Comparison of ENCODE assay signal across 20 cellular contexts in genomic region chr11:1150095-1150494, GRCh38. TPM values are rescaled to one million over a fixed set of nuclear protein-coding genes. Genes with fewer than 3 reads are reported as not detected.
A peak's percentile ranks its signal among the peaks of the same experiment; 100 is the strongest.
DNase-seq lines count a peak whose midpoint lies in the region; ATAC-seq, FAIRE-seq and TF ChIP-seq lines count a peak whose summit lies in the region.
"Had no signal": no experiment of that assay in that cellular context is flagged by ENCODE, and none has a peak within 500 bp of the region (broad histone marks: within the 10 kb centered on the region; RNA-seq: fewer than 3 reads in every experiment).

No MANE protein-coding gene starts in this region.

- no peak overlapping the region for H3K27ac Mint-ChIP-seq in activated CD4-positive, alpha-beta T cell treated with anti-CD3 and anti-CD28 coated beads, Interleukin-2, amount 10 ng/mL, durations not matched to agents 24 days and 14 days
- no peak overlapping the region for H3K27ac Mint-ChIP-seq in H9
- H3K27ac Mint-ChIP-seq: CD8-positive, alpha-beta memory T cell; GM23338 had no signal

- no peak overlapping the region for H3K9ac ChIP-seq in H9 (ENCODE audit: extremely low read depth, insufficient read length, low read length)
- H3K9ac ChIP-seq in H1 (replicated peaks in 1 of 4; ENCODE audit: extremely low read depth in 1 of 4, low read depth in 3 of 4, low read length in 3 of 4) = no peak overlapping the region
- H3K9ac ChIP-seq: BLaER1 had no signal

- H4K91ac ChIP-seq in H9 (ENCODE audit: insufficient read length, low read depth, low read length) (no peak overlapping the region), H1 (replicated peaks; ENCODE audit: insufficient read length, low read length) (no peak overlapping the region)

- no peak overlapping the region for H2AFZ ChIP-seq in H9 (ENCODE audit: low read length)
- no peak overlapping the region for H2AFZ ChIP-seq in H1 (ENCODE audit: low read length)
- H2AFZ ChIP-seq: GM23338 had no signal

- peaks cover 3% of the 10 kb centered on the region for H3K27me3 Mint-ChIP-seq in activated CD4-positive, alpha-beta T cell treated with anti-CD3 and anti-CD28 coated beads, Interleukin-2, amount 10 ng/mL, durations not matched to agents 24 days and 14 days
- peaks cover 11% of the 10 kb centered on the region for H3K27me3 Mint-ChIP-seq in H9 (ENCODE audit: low read depth)

- H2BK20ac ChIP-seq in H9 (ENCODE audit: low read depth, low read length, poor library complexity, severe bottlenecking) (no peak overlapping the region), H1 (ENCODE audit: low read length) (no peak overlapping the region)

- intact Hi-C loops in activated CD4-positive, alpha-beta T cell treated with anti-CD3 and anti-CD28 coated beads, Interleukin-2, amount 10 ng/mL, durations not matched to agents 24 days and 14 days (cut with micrococcal nuclease) = no loop called here

- H3K36me3 ChIP-seq in H1 (ENCODE audit: control insufficient read depth in 2 of 4, insufficient read depth in 4 of 4, low read length in 3 of 4) (no peaks in the 10 kb centered on the region), gastroesophageal sphincter (no peaks in the 10 kb centered on the region)
- H3K36me3 ChIP-seq: BLaER1 had no signal

- H4K5ac ChIP-seq in H9 (ENCODE audit: insufficient read length, low read depth, low read length) (no peak overlapping the region), H1 (ENCODE audit: insufficient read length, low read depth, low read length) (no peak overlapping the region)

- H3T11ph ChIP-seq in H9 (ENCODE audit: low read length) = no peak overlapping the region

- H3K14ac ChIP-seq in H9 (ENCODE audit: insufficient read depth, low read length) = peak overlapping the region; percentile 31; the same call in 1 of the 2 replicates
- no peak overlapping the region for H3K14ac ChIP-seq in H1 (ENCODE audit: insufficient read length)

- H3K27me3 ChIP-seq in H9 (ENCODE audit: insufficient read depth, low read length) (no peaks in the 10 kb centered on the region; the same call in 1 of the 2 replicates), H1 (replicated peaks in 1 of 4; ENCODE audit: control insufficient read depth in 3 of 4, extremely low read depth in 1 of 4, insufficient read depth in 3 of 4, low read length in 3 of 4) (no peaks in the 10 kb centered on the region), gastroesophageal sphincter (peaks cover 60% of the 10 kb centered on the region)
- H3K27me3 ChIP-seq: BLaER1 had no signal

- TF ChIP-seq POLR2A in H1 (IDR thresholded peaks at IDR 0.05; ENCODE audit: control extremely low read depth in 1 of 2, low read depth in 2 of 2, low read length in 2 of 2) = no peak
- TF ChIP-seq POLR2A in gastroesophageal sphincter (IDR thresholded peaks at IDR 0.05) = no peak

- H2BK12ac ChIP-seq in H9 (ENCODE audit: insufficient read length, low read depth, low read length) (no peak overlapping the region), H1 (ENCODE audit: low read depth, low read length) (no peak overlapping the region)

- H3K4me1 Mint-ChIP-seq in activated CD4-positive, alpha-beta T cell treated with anti-CD3 and anti-CD28 coated beads, Interleukin-2, amount 10 ng/mL, durations not matched to agents 24 days and 14 days = peaks cover 2% of the 10 kb centered on the region
- H3K4me1 Mint-ChIP-seq in H9 = no peaks in the 10 kb centered on the region; a peak in 1 of 4 replicates
- H3K4me1 Mint-ChIP-seq: GM23338 had no signal

- H3K4me2 ChIP-seq in H9 (ENCODE audit: insufficient read depth, insufficient read length, low read length) (no peak overlapping the region), H1 (ENCODE audit: insufficient read depth in 1 of 2, low read depth in 2 of 2, low read length in 2 of 2) (no peak overlapping the region)
- H3K4me2 ChIP-seq: GM23338 had no signal

- WGBS in H9 (ENCODE audit: extremely low coverage, insufficient read length, low lambda C conversion rate) = no CpG with 5 or more reads among the region's 12 CpGs
- 84% methylated on average over 12 of the region's 12 CpGs; no CpG with 5 or more reads in 1 of the 2 experiments for WGBS in H1 (ENCODE audit: extremely low coverage in 1 of 2, insufficient coverage in 1 of 2, insufficient read length in 1 of 2, insufficient replicate concordance in 2 of 2, low coverage in 1 of 2, low lambda C conversion rate in 2 of 2, missing lambda C conversion rate in 1 of 2), 2 experiments
- no CpG with 5 or more reads among the region's 12 CpGs for WGBS in gastroesophageal sphincter (ENCODE audit: low coverage in 1 of 2), 2 donors

- H3K9me3 ChIP-seq in H9 (ENCODE audit: control insufficient read depth, low read depth, low read length) (no peaks in the 10 kb centered on the region), H1 (ENCODE audit: insufficient read depth in 2 of 2, low read depth in 1 of 2, low read length in 1 of 2) (peaks cover 7 to 12% of the 10 kb centered on the region in 2 experiments), gastroesophageal sphincter (no peaks in the 10 kb centered on the region)
- H3K9me3 ChIP-seq: BLaER1 had no signal

- no peaks in the 10 kb centered on the region for H3K23me2 ChIP-seq in H9 (ENCODE audit: insufficient read length, low read depth, low read length, poor library complexity, severe bottlenecking)
- peaks cover 13% of the 10 kb centered on the region for H3K23me2 ChIP-seq in H1 (ENCODE audit: low read depth, low read length)

- no peaks in the 10 kb centered on the region for H3K36me3 Mint-ChIP-seq in activated CD4-positive, alpha-beta T cell treated with anti-CD3 and anti-CD28 coated beads, Interleukin-2, amount 10 ng/mL, durations not matched to agents 24 days and 14 days (ENCODE audit: low read depth)
- no peaks in the 10 kb centered on the region; a peak in 1 of 7 replicates for H3K36me3 Mint-ChIP-seq in H9 (ENCODE audit: insufficient read depth in 1 of 3, low read depth in 3 of 3)

- peak; percentile 5 for DNase-seq in activated CD4-positive, alpha-beta T cell treated with anti-CD3 and anti-CD28 coated beads for 1 hour
- no peak for DNase-seq in activated CD4-positive, alpha-beta T cell treated with anti-CD3 and anti-CD28 coated beads, Interleukin-2, amount 10 ng/mL, durations not matched to agents 24 days and 14 days
- DNase-seq in H9 (no peak), H1 (ENCODE audit: low read depth in 1 of 2, low spot score in 2 of 2) (no peak)
- peak; percentile 10 for DNase-seq in stimulated activated CD8-positive, alpha-beta memory T cell treated with anti-CD3 and anti-CD28 coated beads, Interleukin-4, amount 100 ng/mL, for 48 hours
- DNase-seq in stimulated activated CD4-positive, alpha-beta T cell treated with anti-CD3 and anti-CD28 coated beads, Interleukin-1b, Interleukin-23, amount 100 ng/mL, for 48 hours = no peak
- DNase-seq: CD8-positive, alpha-beta memory T cell; DND-41; KBM-7; NCI-H1436 treated with DMSO at 0.1 percent for 48 hours; NCI-H2081; NCI-H510A treated with DMSO at 0.1 percent for 48 hours; SHP77 treated with DMSO at 0.1 percent for 48 hours had no signal

- no peak for TF ChIP-seq RAD21 in H1 (IDR thresholded peaks at IDR 0.05 in 1 of 2, conservative IDR thresholded peaks at IDR 0.05 in 1 of 2; ENCODE audit: low read depth in 2 of 2, low read length in 2 of 2)

- H2AK5ac ChIP-seq in H9 (ENCODE audit: insufficient read length, low read length) (no peak overlapping the region), H1 (ENCODE audit: low read depth, low read length) (no peak overlapping the region)

- no peak for TF ChIP-seq EP300 in H1 (IDR thresholded peaks at IDR 0.05; ENCODE audit: borderline replicate concordance in 1 of 2, low read depth in 2 of 2, low read length in 2 of 2)
- no peak for TF ChIP-seq EP300 in gastroesophageal sphincter (IDR thresholded peaks at IDR 0.05)

- H2BK15ac ChIP-seq in H9 (ENCODE audit: low read depth, low read length) (no peak overlapping the region), H1 (ENCODE audit: low read length) (no peak overlapping the region)

- FAIRE-seq in H1 (lab: Jason Lieb, UNC) = no peak
- FAIRE-seq: G401.6, RCC 7860 had no signal

- H3K4me1 ChIP-seq in H9 (ENCODE audit: insufficient read depth, low read length) (no peaks in the 10 kb centered on the region), H1 (replicated peaks in 1 of 4; ENCODE audit: control insufficient read depth in 3 of 4, insufficient read depth in 4 of 4, low read length in 3 of 4) (no peaks in the 10 kb centered on the region; a peak in 2 of 7 replicates), gastroesophageal sphincter (peaks cover 0 to 11% (median 0%) of the 10 kb centered on the region in 3 donors)

- H2BK5ac ChIP-seq in H9 (ENCODE audit: insufficient read length, low read length) (no peak overlapping the region), H1 (ENCODE audit: low read depth, low read length) (no peak overlapping the region)

- POLR2A ChIA-PET in H1 (lab: Charles Lee; ENCODE audit: partially characterized antibody) = no interaction called here

- H3K9me3 Mint-ChIP-seq in activated CD4-positive, alpha-beta T cell treated with anti-CD3 and anti-CD28 coated beads, Interleukin-2, amount 10 ng/mL, durations not matched to agents 24 days and 14 days = peaks cover 10% of the 10 kb centered on the region
- H3K9me3 Mint-ChIP-seq in H9 = peaks cover 15 to 24% of the 10 kb centered on the region in 2 experiments

- H3K56ac ChIP-seq in H9 (ENCODE audit: insufficient read length, low read depth, low read length) (no peak overlapping the region), H1 (replicated peaks; ENCODE audit: insufficient read length, low read depth, low read length) (no peak overlapping the region)

- H4K8ac ChIP-seq in H9 (replicated peaks; ENCODE audit: insufficient read length, low read depth, low read length) = no peak overlapping the region
- H4K8ac ChIP-seq in H1 (ENCODE audit: extremely low read depth, insufficient read depth, low read length) = peak overlapping the region; percentile 51; the same call in 1 of the 2 replicates

- no peak overlapping the region for H3K4me3 ChIP-seq in H1 (ENCODE audit: extremely low read depth in 1 of 4, insufficient read depth in 2 of 4, low read depth in 3 of 4, low read length in 4 of 4)
- no peak overlapping the region for H3K4me3 ChIP-seq in gastroesophageal sphincter
- H3K4me3 ChIP-seq: BLaER1, GM23338 had no signal

- H3K23ac ChIP-seq in H9 (ENCODE audit: insufficient read length, low read depth, low read length) (no peak overlapping the region), H1 (ENCODE audit: insufficient read length) (no peak overlapping the region)

- no peaks in the 10 kb centered on the region for H4K20me1 ChIP-seq in H9 (ENCODE audit: control insufficient read depth, insufficient read depth, insufficient read length)
- H4K20me1 ChIP-seq in H1 (replicated peaks in 1 of 2; ENCODE audit: control insufficient read depth in 1 of 2, insufficient read depth in 2 of 2, low read length in 2 of 2) = peaks cover 0 to 2% of the 10 kb centered on the region in 2 experiments
- H4K20me1 ChIP-seq: BLaER1 had no signal

- H3K79me2 ChIP-seq in H9 (ENCODE audit: insufficient read depth, low read length) (no peaks in the 10 kb centered on the region), H1 (ENCODE audit: control insufficient read depth in 1 of 2, insufficient read depth in 2 of 2, low read length in 2 of 2) (no peaks in the 10 kb centered on the region)

- CTCF ChIA-PET in H1 (lab: Charles Lee; ENCODE audit: partially characterized antibody) = no interaction called here

- H3K79me1 ChIP-seq in H9 (ENCODE audit: insufficient read depth, low read depth, low read length, poor library complexity, severe bottlenecking) (no peaks in the 10 kb centered on the region), H1 (ENCODE audit: low read depth, low read length) (no peaks in the 10 kb centered on the region; the same call in 1 of the 2 replicates)

- no peak overlapping the region for H3K27ac ChIP-seq in H9 (ENCODE audit: insufficient read length, low read depth, low read length)
- H3K27ac ChIP-seq in H1 (ENCODE audit: low read depth, low read length) = no peak overlapping the region
- H3K27ac ChIP-seq in gastroesophageal sphincter = no peak overlapping the region
- H3K27ac ChIP-seq: BLaER1 had no signal

- H3K4ac ChIP-seq in H9 (ENCODE audit: low read depth, low read length) = no peak overlapping the region
- no peak overlapping the region for H3K4ac ChIP-seq in H1 (replicated peaks; ENCODE audit: insufficient read length, low read depth, low read length)

- TF ChIP-seq CTCF in H9 (conservative IDR thresholded peaks at IDR 0.05) (no peak), H1 (IDR thresholded peaks at IDR 0.05; ENCODE audit: control extremely low read depth in 1 of 3, insufficient read depth in 1 of 3, low read depth in 1 of 3, low read length in 3 of 3) (no peak), gastroesophageal sphincter (IDR thresholded peaks at IDR 0.05) (no peak)

- H3K18ac ChIP-seq in H9 (ENCODE audit: insufficient read length, low read depth, low read length) = no peak overlapping the region
- no peak overlapping the region for H3K18ac ChIP-seq in H1 (ENCODE audit: extremely low read depth, low read length)

- H2BK120ac ChIP-seq in H9 (ENCODE audit: low read depth, low read length, poor library complexity, severe bottlenecking) (no peak overlapping the region), H1 (replicated peaks; ENCODE audit: low read depth, low read length) (no peak overlapping the region)

- H3K4me3 Mint-ChIP-seq in activated CD4-positive, alpha-beta T cell treated with anti-CD3 and anti-CD28 coated beads, Interleukin-2, amount 10 ng/mL, durations not matched to agents 24 days and 14 days = no peak overlapping the region
- H3K4me3 Mint-ChIP-seq in H9 = no peak overlapping the region
- H3K4me3 Mint-ChIP-seq: CD8-positive, alpha-beta memory T cell; GM23338 had no signal

- no peak for ATAC-seq in GM21528 (IDR thresholded peaks at IDR 0.05; ENCODE audit: low FRiP score, unreplicated experiment)
- no peak for ATAC-seq in gastroesophageal sphincter
- ATAC-seq: GM23338 had no signal

RNA-seq across cellular contexts. Expression of gene MUC5AC, which starts 7.7 kb away (rescaled TPM):
- not detected in 2 replicates for total RNA-seq in activated CD4-positive, alpha-beta T cell treated with anti-CD3 and anti-CD28 coated beads, Interleukin-2, amount 10 ng/mL, durations not matched to agents 24 days and 14 days
- total RNA-seq in H9 (2021) = not detected in 2 replicates
- not detected in 2 replicates for total RNA-seq in H1 (2021; fragmentation: NEBNext Ultra II Directional; extraction: Animal tissue kit (Norgen Biotek cat#: 25700))
- polyA plus RNA-seq in H1 (2011; rRNA removed) = not detected in 2 replicates
- polyA plus RNA-seq in H1 (2011; cell fraction: cytosol; rRNA removed) = not detected
- not detected for polyA plus RNA-seq in H1 (2011; cell fraction: nucleus; rRNA removed)
- polyA plus RNA-seq in H1 (2012, experiment 1 of 2) = not detected in 4 replicates
- polyA plus RNA-seq in H1 (2012, experiment 2 of 2) = not detected
- not detected for polyA plus RNA-seq in H1 (2013, experiment 1 of 2)
- not detected for polyA plus RNA-seq in H1 (2013, experiment 2 of 2)
- polyA minus RNA-seq in H1 (2011; rRNA and poly(A)+ RNA removed) = not detected in 2 replicates
- polyA minus RNA-seq in H1 (2011; cell fraction: cytosol; rRNA and poly(A)+ RNA removed) = not detected
- polyA minus RNA-seq in H1 (2011; cell fraction: nucleus; rRNA and poly(A)+ RNA removed) = not detected
- under 1 TPM in 2 of 4 donors, not detected in 2; 0.02 to 0.31 TPM for total RNA-seq in gastroesophageal sphincter
- total RNA-seq: A172; CD8-positive, alpha-beta memory T cell; GM23338 had no signal
- polyA plus RNA-seq: CD8-positive, alpha-beta memory T cell; GM23338 had no signal

Comparison
In these comparisons a context has a peak if more than half of its experiments do, and no peak if none do; other contexts are left out.
1. DNase-seq: peak in activated CD4-positive, alpha-beta T cell treated with anti-CD3 and anti-CD28 coated beads for 1 hour (single experiment) and stimulated activated CD8-positive, alpha-beta memory T cell treated with anti-CD3 and anti-CD28 coated beads, Interleukin-4, amount 100 ng/mL, for 48 hours (single experiment); none in activated CD4-positive, alpha-beta T cell treated with anti-CD3 and anti-CD28 coated beads, Interleukin-2, amount 10 ng/mL, durations not matched to agents 24 days and 14 days (single experiment), H9 (single experiment), H1 (0 of 2) and stimulated activated CD4-positive, alpha-beta T cell treated with anti-CD3 and anti-CD28 coated beads, Interleukin-1b, Interleukin-23, amount 100 ng/mL, for 48 hours (single experiment).